ENCODE assay signal across 18 cellular contexts in the genomic region with DNA sequence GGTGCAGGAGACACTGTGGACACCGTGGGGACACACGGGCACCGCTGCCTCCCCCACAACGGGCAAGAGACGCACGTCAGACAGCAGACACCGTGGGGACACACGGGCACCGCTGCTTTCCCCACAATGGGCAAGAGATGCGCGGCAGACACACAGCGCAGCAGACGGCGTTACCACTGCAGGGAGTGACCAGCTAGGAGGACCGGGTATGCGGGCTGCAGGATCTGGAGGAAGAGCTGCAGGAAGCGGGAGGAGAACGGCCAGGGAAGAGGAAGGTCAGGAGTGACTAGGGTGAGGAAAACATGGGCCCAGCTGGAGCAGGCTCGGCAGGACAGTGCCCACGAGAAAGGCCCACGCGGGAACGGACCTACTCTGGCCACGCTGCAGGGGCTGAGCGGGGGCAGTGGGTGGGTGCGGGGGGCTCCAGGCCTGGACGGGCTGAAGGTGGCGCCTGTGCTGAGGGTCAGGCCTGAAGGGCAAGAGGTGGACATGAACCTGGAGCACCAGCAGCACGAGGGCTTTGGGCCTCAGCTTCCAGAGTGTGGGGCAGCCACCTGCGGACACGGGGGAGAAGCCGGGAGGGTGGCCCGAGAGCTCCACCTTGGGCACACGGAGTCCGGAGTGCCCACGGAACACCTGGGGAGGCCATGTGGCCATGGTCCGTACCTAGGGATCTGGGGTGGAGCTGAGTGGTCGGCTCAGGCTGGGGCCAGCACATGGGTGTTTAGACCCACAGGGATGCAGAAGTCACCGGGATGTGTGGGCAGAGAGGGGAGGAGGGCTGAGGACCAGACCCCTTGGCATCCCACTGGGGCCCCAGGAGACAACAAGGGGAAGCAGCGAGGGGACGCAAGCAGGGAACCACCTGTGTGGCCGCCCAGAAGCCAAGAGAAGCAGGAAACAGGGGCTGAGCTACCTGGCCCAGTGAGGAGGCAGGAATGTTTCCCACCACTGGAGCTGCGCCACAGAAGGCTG. TPM values are rescaled to one million over a fixed set of nuclear protein-coding genes. Genes with fewer than 3 reads are reported as not detected.
DNase-seq lines count a peak whose midpoint lies in the region; ATAC-seq and TF ChIP-seq lines count a peak whose summit lies in the region.
"Had no signal": no experiment of that assay in that cellular context is flagged by ENCODE, and none has a peak within 500 bp of the region (broad histone marks: within the 10 kb centered on the region; RNA-seq: fewer than 3 reads in every experiment).

No MANE protein-coding gene starts in this region.

- H3K4me3 ChIP-seq in suprapubic skin, result no peak overlapping the region
- H3K4me3 ChIP-seq in foreskin fibroblast (ENCODE audit: low read depth in 1 of 2, low read length in 2 of 2), result no peak overlapping the region
- H3K4me3 ChIP-seq: psoas muscle, SJCRH30 had no signal

- H3K27me3 Mint-ChIP-seq in activated naive CD8-positive, alpha-beta T cell treated with anti-CD3 and anti-CD28 coated beads, Interleukin-2, amount 10 ng/mL, durations not matched to agents 7 days and 5 days, result no peaks in the 10 kb centered on the region
- H3K27me3 Mint-ChIP-seq in activated naive CD8-positive, alpha-beta T cell treated with anti-CD3 and anti-CD28 coated beads, Interleukin-2, amount 50 U/mL, for 24 hours, result no peaks in the 10 kb centered on the region
- H3K27me3 Mint-ChIP-seq in chondrocyte (ENCODE audit: low read depth), result no peaks in the 10 kb centered on the region
- H3K27me3 Mint-ChIP-seq: activated CD4-positive, alpha-beta T cell treated with anti-CD3 and anti-CD28 coated beads, Interleukin-2, amount 10 ng/mL, durations not matched to agents 7 days and 5 days; activated T-helper 17 cell treated with anti-CD3 and anti-CD28 coated beads, Interleukin-2, amount 50 U/mL, for 72 hours; naive thymus-derived CD8-positive, alpha-beta T cell had no signal

- H3K9me3 ChIP-seq in suprapubic skin, result no peaks in the 10 kb centered on the region
- H3K9me3 ChIP-seq: psoas muscle, SJCRH30 had no signal

- ATAC-seq in activated naive CD8-positive, alpha-beta T cell treated with anti-CD3 and anti-CD28 coated beads, Interleukin-2, amount 10 ng/mL, durations not matched to agents 7 days and 5 days (ENCODE audit: low read depth), result no peak
- ATAC-seq in activated naive CD8-positive, alpha-beta T cell treated with anti-CD3 and anti-CD28 coated beads, Interleukin-2, amount 50 U/mL, for 24 hours, result no peak
- ATAC-seq in GM19023 (IDR thresholded peaks at IDR 0.05; ENCODE audit: unreplicated experiment), result no peak
- ATAC-seq: activated T-helper 17 cell treated with anti-CD3 and anti-CD28 coated beads, Interleukin-2, amount 50 U/mL, for 72 hours had no signal

- no peak overlapping the region for H3K4me3 Mint-ChIP-seq in activated naive CD8-positive, alpha-beta T cell treated with anti-CD3 and anti-CD28 coated beads, Interleukin-2, amount 10 ng/mL, durations not matched to agents 7 days and 5 days
- H3K4me3 Mint-ChIP-seq in activated naive CD8-positive, alpha-beta T cell treated with anti-CD3 and anti-CD28 coated beads, Interleukin-2, amount 50 U/mL, for 24 hours, result no peak overlapping the region
- H3K4me3 Mint-ChIP-seq in chondrocyte (ENCODE audit: unreplicated experiment), result no peak overlapping the region
- H3K4me3 Mint-ChIP-seq: activated CD4-positive, alpha-beta T cell treated with anti-CD3 and anti-CD28 coated beads, Interleukin-2, amount 10 ng/mL, durations not matched to agents 7 days and 5 days; activated T-helper 17 cell treated with anti-CD3 and anti-CD28 coated beads, Interleukin-2, amount 50 U/mL, for 72 hours; naive thymus-derived CD8-positive, alpha-beta T cell; T-helper 1 cell treated with Interleukin-12 subunit alpha and Interleukin-12 subunit beta and Interleukin-4 antibody, amounts not matched to agents 30 μg/mL and 1 μg/mL, for 36 hours had no signal

- no peak overlapping the region for H3K27ac ChIP-seq in suprapubic skin
- H3K27ac ChIP-seq: psoas muscle, SJCRH30 had no signal

- no peak overlapping the region for H3K27ac Mint-ChIP-seq in activated naive CD8-positive, alpha-beta T cell treated with anti-CD3 and anti-CD28 coated beads, Interleukin-2, amount 10 ng/mL, durations not matched to agents 7 days and 5 days
- H3K27ac Mint-ChIP-seq in activated naive CD8-positive, alpha-beta T cell treated with anti-CD3 and anti-CD28 coated beads, Interleukin-2, amount 50 U/mL, for 24 hours, result no peak overlapping the region
- no peak overlapping the region for H3K27ac Mint-ChIP-seq in chondrocyte (ENCODE audit: unreplicated experiment)
- H3K27ac Mint-ChIP-seq: activated CD4-positive, alpha-beta T cell treated with anti-CD3 and anti-CD28 coated beads, Interleukin-2, amount 10 ng/mL, durations not matched to agents 7 days and 5 days; activated T-helper 17 cell treated with anti-CD3 and anti-CD28 coated beads, Interleukin-2, amount 50 U/mL, for 72 hours; T-helper 1 cell treated with Interleukin-12 subunit alpha and Interleukin-12 subunit beta and Interleukin-4 antibody, amounts not matched to agents 30 μg/mL and 1 μg/mL, for 36 hours had no signal

- no peak for TF ChIP-seq EP300 in suprapubic skin (IDR thresholded peaks at IDR 0.05)

- H3K27me3 ChIP-seq in suprapubic skin, result no peaks in the 10 kb centered on the region
- H3K27me3 ChIP-seq: SJCRH30 had no signal

- peak; percentile 26 for DNase-seq in activated naive CD8-positive, alpha-beta T cell treated with anti-CD3 and anti-CD28 coated beads, Interleukin-2, amount 10 ng/mL, durations not matched to agents 7 days and 5 days
- DNase-seq in activated naive CD8-positive, alpha-beta T cell treated with anti-CD3 and anti-CD28 coated beads, Interleukin-2, amount 50 U/mL, for 24 hours, result no peak
- DNase-seq in chondrocyte (ENCODE audit: low spot score) (peak; percentile 85), mesenteric fat pad (ENCODE audit: low spot score) (peak; percentile 71), suprapubic skin (ENCODE audit: low spot score in 2 of 2) (peak; percentile 58 to 77), foreskin fibroblast (no peak), middle frontal gyrus (ENCODE audit: extremely low spot score, low spot score) (no peak)
- DNase-seq: EL; mesenchymal stem cell; NCI-H774; SJCRH30; stimulated activated CD4-positive, alpha-beta T cell treated with anti-CD3 and anti-CD28 coated beads, Interleukin-4, amount 100 ng/mL, for 24 hours had no signal

- no peak for TF ChIP-seq POLR2A in suprapubic skin (IDR thresholded peaks at IDR 0.05)

- 86% methylated on average over 42 of the region's 43 CpGs for WGBS in suprapubic skin

- peaks cover 21% of the 10 kb centered on the region for H3K4me1 ChIP-seq in suprapubic skin
- H3K4me1 ChIP-seq: SJCRH30 had no signal

- POLR2A ChIA-PET in activated naive CD8-positive, alpha-beta T cell treated with anti-CD3 and anti-CD28 coated beads, Interleukin-2, amount 10 ng/mL, durations not matched to agents 7 days and 5 days (lab: Charles Lee), result no interaction called here

- H3K9me3 Mint-ChIP-seq in activated naive CD8-positive, alpha-beta T cell treated with anti-CD3 and anti-CD28 coated beads, Interleukin-2, amount 10 ng/mL, durations not matched to agents 7 days and 5 days, result no peaks in the 10 kb centered on the region
- no peaks in the 10 kb centered on the region for H3K9me3 Mint-ChIP-seq in activated naive CD8-positive, alpha-beta T cell treated with anti-CD3 and anti-CD28 coated beads, Interleukin-2, amount 50 U/mL, for 24 hours
- no peaks in the 10 kb centered on the region for H3K9me3 Mint-ChIP-seq in chondrocyte (ENCODE audit: low read depth)
- H3K9me3 Mint-ChIP-seq: activated CD4-positive, alpha-beta T cell treated with anti-CD3 and anti-CD28 coated beads, Interleukin-2, amount 10 ng/mL, durations not matched to agents 7 days and 5 days; activated T-helper 17 cell treated with anti-CD3 and anti-CD28 coated beads, Interleukin-2, amount 50 U/mL, for 72 hours; naive thymus-derived CD8-positive, alpha-beta T cell; T-helper 1 cell treated with Interleukin-12 subunit alpha and Interleukin-12 subunit beta and Interleukin-4 antibody, amounts not matched to agents 30 μg/mL and 1 μg/mL, for 36 hours had no signal

- no peaks in the 10 kb centered on the region for H3K4me1 Mint-ChIP-seq in activated naive CD8-positive, alpha-beta T cell treated with anti-CD3 and anti-CD28 coated beads, Interleukin-2, amount 10 ng/mL, durations not matched to agents 7 days and 5 days
- no peaks in the 10 kb centered on the region for H3K4me1 Mint-ChIP-seq in activated naive CD8-positive, alpha-beta T cell treated with anti-CD3 and anti-CD28 coated beads, Interleukin-2, amount 50 U/mL, for 24 hours
- H3K4me1 Mint-ChIP-seq in chondrocyte (ENCODE audit: low read depth), result no peaks in the 10 kb centered on the region
- H3K4me1 Mint-ChIP-seq: activated CD4-positive, alpha-beta T cell treated with anti-CD3 and anti-CD28 coated beads, Interleukin-2, amount 10 ng/mL, durations not matched to agents 7 days and 5 days had no signal

- no peak for TF ChIP-seq CTCF in chondrocyte (IDR thresholded peaks at IDR 0.05)
- no peak for TF ChIP-seq CTCF in suprapubic skin (IDR thresholded peaks at IDR 0.05)
- TF ChIP-seq CTCF in foreskin fibroblast (IDR thresholded peaks at IDR 0.05; ENCODE audit: low read depth, low read length), result no peak

- peaks cover 79% of the 10 kb centered on the region for H3K36me3 ChIP-seq in suprapubic skin

- H3K36me3 Mint-ChIP-seq in activated naive CD8-positive, alpha-beta T cell treated with anti-CD3 and anti-CD28 coated beads, Interleukin-2, amount 10 ng/mL, durations not matched to agents 7 days and 5 days, result no peaks in the 10 kb centered on the region
- H3K36me3 Mint-ChIP-seq in activated naive CD8-positive, alpha-beta T cell treated with anti-CD3 and anti-CD28 coated beads, Interleukin-2, amount 50 U/mL, for 24 hours (ENCODE audit: low read depth), result peaks cover 11% of the 10 kb centered on the region
- peaks cover 10% of the 10 kb centered on the region for H3K36me3 Mint-ChIP-seq in chondrocyte (ENCODE audit: low read depth)

RNA-seq across cellular contexts. Expression of a gene that starts 16.5 kb away (rescaled TPM):
- 10 to 100 TPM; 36.7 to 37.5 TPM for total RNA-seq in activated naive CD8-positive, alpha-beta T cell treated with anti-CD3 and anti-CD28 coated beads, Interleukin-2, amount 10 ng/mL, durations not matched to agents 7 days and 5 days
- total RNA-seq in chondrocyte (54.9 to 60.9 TPM (median 58.4 TPM) in 3 replicates), mesenteric fat pad (63.6 TPM), suprapubic skin (100 to 1,000 TPM in 2 of 4 donors, 10 to 100 TPM in 2; 96.6 to 105 (median 100) TPM)

Comparison
In these comparisons a context has a peak if more than half of its experiments do, and no peak if none do; other contexts are left out.
1. DNase-seq: peak in activated naive CD8-positive, alpha-beta T cell treated with anti-CD3 and anti-CD28 coated beads, Interleukin-2, amount 10 ng/mL, durations not matched to agents 7 days and 5 days (single experiment), chondrocyte (single experiment), mesenteric fat pad (single experiment) and suprapubic skin (2 of 2); none in activated naive CD8-positive, alpha-beta T cell treated with anti-CD3 and anti-CD28 coated beads, Interleukin-2, amount 50 U/mL, for 24 hours (single experiment), foreskin fibroblast (0 of 2) and middle frontal gyrus (single experiment).